8 cellular contexts compared by ENCODE assay signal in the genomic region with DNA sequence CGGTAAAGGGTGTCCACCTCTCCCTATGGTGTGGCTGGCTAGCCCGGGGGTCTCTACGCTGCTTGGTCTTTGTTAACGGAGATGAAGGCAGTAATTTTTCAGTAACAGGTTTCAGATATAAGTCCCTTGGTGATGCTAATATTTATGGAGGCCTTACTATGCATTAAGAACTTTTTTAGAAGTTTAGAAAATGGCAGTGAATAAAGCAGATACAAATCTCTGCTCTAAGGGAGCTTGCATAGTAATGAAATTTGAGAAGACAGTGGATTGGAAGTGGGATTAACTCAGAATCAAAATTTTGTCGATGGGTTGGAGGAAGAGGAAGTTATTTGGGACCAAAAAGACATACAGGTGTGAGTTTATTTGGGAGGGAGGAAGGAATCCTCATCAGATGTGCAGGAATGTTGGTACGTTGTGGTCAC. TPM values are rescaled to one million over a fixed set of nuclear protein-coding genes. Genes with fewer than 3 reads are reported as not detected.
DNase-seq lines count a peak whose midpoint lies in the region; ATAC-seq, FAIRE-seq and TF ChIP-seq lines count a peak whose summit lies in the region.

No MANE protein-coding gene starts in this region.

- FAIRE-seq in GM12892 (lab: Jason Lieb, UNC), result no peak

- peak; percentile 47 for ATAC-seq in HG02571 (IDR thresholded peaks at IDR 0.05; ENCODE audit: unreplicated experiment)
- no peak for ATAC-seq in body of pancreas

- no peaks in the 10 kb centered on the region for H3K27me3 ChIP-seq in A673 (replicated peaks; ENCODE audit: insufficient read depth, low read depth, low read length, poor library complexity)
- no peaks in the 10 kb centered on the region for H3K27me3 ChIP-seq in body of pancreas
- H3K27me3 ChIP-seq in mononuclear cell (ENCODE audit: insufficient read depth, low read length), result no peaks in the 10 kb centered on the region

- DNase-seq in A673 (ENCODE audit: low spot score) (no peak), body of pancreas (no peak), medulla oblongata (ENCODE audit: extremely low spot score) (no peak), NCI-H1436 treated with DMSO at 0.1 percent for 48 hours (lab: John Stamatoyannopoulos, UW) (no peak), GM12892 (ENCODE audit: insufficient read length) (no peak), posterior vena cava (ENCODE audit: low spot score) (no peak)

- TF ChIP-seq POLR2A in body of pancreas (IDR thresholded peaks at IDR 0.05) (no peak), GM12892 (IDR thresholded peaks at IDR 0.05; ENCODE audit: low read depth, low read length) (no peak)

- WGBS in body of pancreas, 2 donors, result 1 to 3% methylated on average over 6 of the region's 6 CpGs

- intact Hi-C loops in A673 (cut with micrococcal nuclease; ENCODE audit: unreplicated experiment), result loop anchor here (2.0 to 5.0 kb wide), 2 partner anchors 36 to 84 kb away; a partner anchor contains a TSS
- intact Hi-C loops in body of pancreas (cut with DNase I), result loop anchor here (10.0 kb wide), 1 partner anchor 74 kb away; no protein-coding TSS in a partner anchor
- intact Hi-C loops in posterior vena cava (cut with DNase I), result no loop called here

- H3K36me3 ChIP-seq in A673 (ENCODE audit: insufficient read depth, low read length, poor library complexity, severe bottlenecking), result peaks cover 35% of the 10 kb centered on the region
- H3K36me3 ChIP-seq in body of pancreas (replicated peaks in 1 of 2; ENCODE audit: insufficient read depth in 1 of 2, low read depth in 2 of 2), result peaks cover 6 to 12% of the 10 kb centered on the region in 2 donors

- peak overlapping the region; percentile 70 for H3K27ac ChIP-seq in A673 (ENCODE audit: low read depth, low read length, poor library complexity, severe bottlenecking)
- peak overlapping the region in 3 of 4 donors; percentile 66 to 90 (median 88) for H3K27ac ChIP-seq in body of pancreas

- TF ChIP-seq CTCF in A673 (conservative IDR thresholded peaks at IDR 0.05; ENCODE audit: low read depth, low read length) (no peak), body of pancreas (IDR thresholded peaks at IDR 0.05) (no peak)

- TSS peak; percentile 82 for BruUV-seq in A673 (replicated peaks; lab: Mats Ljungman, UMichigan)

- CTCF ChIA-PET in A673 (lab: Charles Lee), result interaction anchor here (0.7 kb wide), 1 partner anchor 88 kb away, joined by 4 read pairs; no protein-coding TSS in a partner anchor

- POLR2A ChIA-PET in A673 (lab: Charles Lee; ENCODE audit: low non-redundant PET), result no interaction called here

- H3K4me1 ChIP-seq in A673 (ENCODE audit: insufficient read depth, low read length, poor library complexity, severe bottlenecking) (peaks cover 15% of the 10 kb centered on the region), body of pancreas (peaks cover 21% of the 10 kb centered on the region), mononuclear cell (ENCODE audit: insufficient read depth, low read length) (peaks cover 30% of the 10 kb centered on the region)

- peak overlapping the region; percentile 66 for H3K4me3 ChIP-seq in A673 (ENCODE audit: low read depth, low read length, poor library complexity, severe bottlenecking)
- H3K4me3 ChIP-seq in body of pancreas, result peak overlapping the region; percentile 77 to 91
- H3K4me3 ChIP-seq in mononuclear cell (ENCODE audit: low read length), result peak overlapping the region; percentile 87

- H3K9me3 ChIP-seq in A673 (ENCODE audit: low read depth, low read length, poor library complexity, severe bottlenecking) (no peaks in the 10 kb centered on the region), body of pancreas (no peaks in the 10 kb centered on the region), mononuclear cell (ENCODE audit: low read depth, low read length) (no peaks in the 10 kb centered on the region)

RNA-seq across cellular contexts. Expression of a gene that starts 0.4 kb away (rescaled TPM):
- 186 and 189 TPM in 2 replicates for total RNA-seq in A673 (2021)
- total RNA-seq in body of pancreas, result 10 to 100 TPM; 32.6 to 52.9 TPM
- total RNA-seq in mononuclear cell, result 94.9 TPM
- polyA plus RNA-seq in GM12892 (2012; ENCODE audit: missing spikeins), result 241 TPM
- total RNA-seq in posterior vena cava, result 10 to 100 TPM; 69.4 to 76.4 TPM

RNA-seq across cellular contexts. Expression of a gene that starts 25.3 kb away (rescaled TPM):
- total RNA-seq in A673 (2021) (0.94 and 0.99 TPM in 2 replicates), body of pancreas (1 to 10 TPM in 1 of 2 donors, not detected in 1; 2.6 TPM), mononuclear cell (0.73 TPM), posterior vena cava (1 to 10 TPM in 1 of 2 donors, under 1 TPM in 1; 0.86 to 2.2 TPM)
- 0.34 TPM for polyA plus RNA-seq in GM12892 (2012; ENCODE audit: missing spikeins)

RNA-seq across cellular contexts. Expression of a gene that starts 30.4 kb away (rescaled TPM):
- total RNA-seq in A673 (2021) (0.09 TPM in 1 of 2 replicates, not detected in the other), body of pancreas (not detected), mononuclear cell (0.31 TPM), posterior vena cava (not detected)
- not detected for polyA plus RNA-seq in GM12892 (2012; ENCODE audit: missing spikeins)

RNA-seq across cellular contexts. Expression of a gene that starts 36.6 kb away (rescaled TPM):
- total RNA-seq in A673 (2021) (11.9 and 12.3 TPM in 2 replicates), body of pancreas (10 to 100 TPM; 17.8 to 31.9 TPM), mononuclear cell (46.7 TPM), posterior vena cava (10 to 100 TPM; 12.2 to 14.8 TPM)
- polyA plus RNA-seq in GM12892 (2012; ENCODE audit: missing spikeins), result 24.6 TPM

RNA-seq across cellular contexts. Expression of a gene that starts 37.9 kb away (rescaled TPM):
- total RNA-seq in A673 (2021), result 0.56 and 0.66 TPM in 2 replicates
- total RNA-seq in body of pancreas, result 1 to 10 TPM; 1.3 to 3.4 TPM
- 0.31 TPM for total RNA-seq in mononuclear cell
- polyA plus RNA-seq in GM12892 (2012; ENCODE audit: missing spikeins), result 0.57 TPM
- total RNA-seq in posterior vena cava, result 1 to 10 TPM; 1.3 to 1.5 TPM

Comparison
In these comparisons a context has a peak if more than half of its experiments do, and no peak if none do; other contexts are left out.
1. intact Hi-C loops: an anchor here in A673 (2.0 to 5.0 kb wide) and body of pancreas (10.0 kb wide); none called in posterior vena cava.